In the genomic region with DNA sequence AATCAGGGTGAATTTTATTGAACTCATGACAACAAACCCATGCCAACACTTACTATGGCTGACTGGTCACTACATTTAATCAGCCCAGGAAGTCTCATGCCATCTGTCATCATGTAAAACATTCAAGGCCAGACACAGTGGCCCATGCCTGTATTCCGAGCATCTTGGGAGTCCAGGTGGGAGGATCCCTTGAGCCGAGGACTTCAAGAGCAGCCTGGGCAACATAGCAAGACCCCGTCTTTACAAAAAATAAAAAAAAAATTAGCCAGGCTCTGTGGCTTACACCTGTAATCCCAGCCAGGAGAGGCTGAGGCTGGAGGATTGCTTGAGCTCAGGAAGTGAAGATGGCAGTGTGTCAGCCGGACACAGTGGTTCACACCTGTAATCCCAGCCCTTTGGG, we compare ENCODE assay signal across 1 cellular context.
A peak's percentile ranks its signal among the peaks of the same experiment; 100 is the strongest.
TF ChIP-seq lines count a peak whose summit lies in the region.

No MANE protein-coding gene starts in this region.

TF ChIP-seq in HepG2, 621 proteins besides CTCF, POLR2A, EP300 and RAD21:
- TF ChIP-seq SALL1 (CRISPR knock-in tag; IDR thresholded peaks at IDR 0.05) = no peak
- peak; percentile 76 for TF ChIP-seq ZNF121 (CRISPR knock-in tag; IDR thresholded peaks at IDR 0.05)
